ENCODE assay signal across 8 cellular contexts in the genomic region with DNA sequence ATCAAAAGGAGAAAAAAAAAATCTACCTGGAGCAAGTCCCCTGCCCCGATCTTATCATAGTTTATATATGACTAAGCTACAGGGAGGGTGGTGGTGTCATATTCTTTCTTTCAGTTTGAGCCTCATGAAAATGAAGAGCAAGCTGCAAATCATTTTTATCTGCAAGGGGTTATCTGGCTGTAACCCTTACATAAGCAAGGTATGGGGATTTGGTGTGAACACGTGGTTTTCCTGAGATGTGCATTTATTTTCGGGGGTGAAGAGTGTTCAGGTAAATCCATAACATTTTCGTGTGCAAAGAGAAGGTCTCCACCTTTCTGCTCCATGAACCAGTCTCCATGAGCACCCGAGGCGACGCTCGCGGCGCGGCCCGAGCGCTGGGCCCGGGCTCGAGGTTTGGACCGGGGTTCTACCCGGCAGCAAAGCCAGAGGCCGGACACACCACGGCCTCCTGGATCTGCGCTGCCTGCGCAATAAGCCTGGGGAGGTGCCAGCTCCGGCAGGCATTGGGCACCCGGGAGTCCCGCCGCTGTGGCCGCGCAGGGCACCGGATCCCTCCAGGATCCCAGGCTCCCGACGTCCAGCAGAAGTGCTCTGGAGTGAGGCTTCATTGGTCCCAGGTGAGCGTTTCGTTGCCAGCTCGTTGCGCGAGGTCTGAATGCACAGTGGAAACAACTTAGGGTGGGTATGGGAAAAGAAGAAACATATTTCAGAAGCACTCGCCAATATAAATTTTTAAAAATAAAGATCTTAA. TPM values are rescaled to one million over a fixed set of nuclear protein-coding genes. Genes with fewer than 3 reads are reported as not detected.
DNase-seq lines count a peak whose midpoint lies in the region; ATAC-seq lines count a peak whose summit lies in the region.

No MANE protein-coding gene starts in this region.

- H3K4me2 ChIP-seq in skeletal muscle satellite cell (ENCODE audit: low read length) = peak overlapping the region; percentile 79

- H3K4me1 Mint-ChIP-seq in activated CD4-positive, alpha-beta T cell treated with anti-CD3 and anti-CD28 coated beads, Interleukin-2, amount 10 ng/mL, durations not matched to agents 24 days and 14 days = peaks cover 36% of the 10 kb centered on the region
- H3K4me1 Mint-ChIP-seq in IgD-negative memory B cell = peaks cover 19 to 27% (median 20%) of the 10 kb centered on the region in 3 donors
- H3K4me1 Mint-ChIP-seq in immature natural killer cell = peaks cover 15 to 23% of the 10 kb centered on the region in 2 donors

- H3K36me3 ChIP-seq in SJSA1 = no peaks in the 10 kb centered on the region
- H3K36me3 ChIP-seq in skeletal muscle satellite cell (ENCODE audit: insufficient read depth, low read length) = no peaks in the 10 kb centered on the region

- 0 out of 2 replicates have a peak overlapping the region, but pooled peaks have one; percentile 1 for H3K27ac ChIP-seq in SJSA1

- H3K36me3 Mint-ChIP-seq in activated CD4-positive, alpha-beta T cell treated with anti-CD3 and anti-CD28 coated beads, Interleukin-2, amount 10 ng/mL, durations not matched to agents 24 days and 14 days (ENCODE audit: low read depth) = no peaks in the 10 kb centered on the region
- H3K36me3 Mint-ChIP-seq in IgD-negative memory B cell = no peaks in the 10 kb centered on the region
- H3K36me3 Mint-ChIP-seq in immature natural killer cell = no peaks in the 10 kb centered on the region

- peak overlapping the region; percentile 51 for H3K4me3 ChIP-seq in SJSA1
- H3K4me3 ChIP-seq in skeletal muscle satellite cell (ENCODE audit: low read length) = peak overlapping the region; percentile 83

- DNase-seq in activated CD4-positive, alpha-beta T cell treated with anti-CD3 and anti-CD28 coated beads, Interleukin-2, amount 10 ng/mL, durations not matched to agents 24 days and 14 days = peak; percentile 76
- DNase-seq in activated CD4-positive, alpha-beta T cell treated with anti-CD3 and anti-CD28 coated beads, Interleukin-2, amount 50 U/mL, for 4 hours = no peak
- DNase-seq in SJSA1 (ENCODE audit: low read depth in 1 of 2, low spot score in 2 of 2) = peak in 1 of 2 experiments; percentile 83
- DNase-seq in central memory CD4-positive, alpha-beta T cell = peak; percentile 30
- peak in 1 of 3 donors; percentile 37 for DNase-seq in immature natural killer cell

- H3K4me1 ChIP-seq in SJSA1 (replicated peaks) (peaks cover 9% of the 10 kb centered on the region), skeletal muscle satellite cell (ENCODE audit: control insufficient read depth, insufficient read depth, low read length) (peaks cover 11% of the 10 kb centered on the region)

- H3K27me3 Mint-ChIP-seq in activated CD4-positive, alpha-beta T cell treated with anti-CD3 and anti-CD28 coated beads, Interleukin-2, amount 10 ng/mL, durations not matched to agents 24 days and 14 days = peaks cover 5% of the 10 kb centered on the region
- H3K27me3 Mint-ChIP-seq in IgD-negative memory B cell = no peaks in the 10 kb centered on the region
- H3K27me3 Mint-ChIP-seq in immature natural killer cell (ENCODE audit: low read depth in 3 of 3) = peaks cover 20 to 23% (median 20%) of the 10 kb centered on the region in 3 donors

- no peaks in the 10 kb centered on the region for H3K27me3 ChIP-seq in SJSA1 (replicated peaks)
- no peaks in the 10 kb centered on the region for H3K27me3 ChIP-seq in skeletal muscle satellite cell (ENCODE audit: control insufficient read depth, insufficient read depth, low read length)

- H3K9ac ChIP-seq in skeletal muscle satellite cell (ENCODE audit: low read depth, low read length) = peak overlapping the region; percentile 80

- no peaks in the 10 kb centered on the region for H3K9me3 Mint-ChIP-seq in activated CD4-positive, alpha-beta T cell treated with anti-CD3 and anti-CD28 coated beads, Interleukin-2, amount 10 ng/mL, durations not matched to agents 24 days and 14 days
- H3K9me3 Mint-ChIP-seq in IgD-negative memory B cell (peaks cover 0 to 5% (median 0%) of the 10 kb centered on the region in 3 donors), immature natural killer cell (no peaks in the 10 kb centered on the region)

- H3K9me3 ChIP-seq in SJSA1 (replicated peaks) (no peaks in the 10 kb centered on the region), skeletal muscle satellite cell (replicated peaks; ENCODE audit: low read length) (no peaks in the 10 kb centered on the region)

- H3K4me3 Mint-ChIP-seq in activated CD4-positive, alpha-beta T cell treated with anti-CD3 and anti-CD28 coated beads, Interleukin-2, amount 10 ng/mL, durations not matched to agents 24 days and 14 days = peak overlapping the region; percentile 92
- peak overlapping the region; percentile 91 to 97 (median 96) for H3K4me3 Mint-ChIP-seq in IgD-negative memory B cell
- peak overlapping the region; percentile 90 to 96 (median 92) for H3K4me3 Mint-ChIP-seq in immature natural killer cell

- H3K27ac Mint-ChIP-seq in activated CD4-positive, alpha-beta T cell treated with anti-CD3 and anti-CD28 coated beads, Interleukin-2, amount 10 ng/mL, durations not matched to agents 24 days and 14 days = peak overlapping the region; percentile 96
- H3K27ac Mint-ChIP-seq in IgD-negative memory B cell = peak overlapping the region; percentile 99 to 100 (median 99)
- peak overlapping the region; percentile 96 to 99 (median 97) for H3K27ac Mint-ChIP-seq in immature natural killer cell

- intact Hi-C loops in activated CD4-positive, alpha-beta T cell treated with anti-CD3 and anti-CD28 coated beads, Interleukin-2, amount 10 ng/mL, durations not matched to agents 24 days and 14 days (cut with micrococcal nuclease) = loop anchor here (1.0 to 10.0 kb wide), 8 partner anchors 15 to 1065 kb away; no protein-coding TSS in a partner anchor

- ATAC-seq in GM21825 (IDR thresholded peaks at IDR 0.05; ENCODE audit: unreplicated experiment) = peak; percentile 38

RNA-seq across cellular contexts. Expression of gene GPD2, which starts 36.1 kb away (rescaled TPM):
- 18.0 and 19.7 TPM in 2 replicates for total RNA-seq in activated CD4-positive, alpha-beta T cell treated with anti-CD3 and anti-CD28 coated beads, Interleukin-2, amount 10 ng/mL, durations not matched to agents 24 days and 14 days
- polyA plus RNA-seq in IgD-negative memory B cell (6.5 TPM), immature natural killer cell (10 to 100 TPM in 1 of 3 donors, 1 to 10 TPM in 2; 5.6 to 13.3 (median 6.5) TPM)
- 218 and 343 TPM in 2 replicates for total RNA-seq in SJSA1 (2014; rRNA removed; shearing (Covaris generic))
- 78.9 and 128 TPM in 2 replicates for total RNA-seq in skeletal muscle satellite cell (2012; rRNA removed)

Comparison
In these comparisons a context has a peak if more than half of its experiments do, and no peak if none do; other contexts are left out.
1. DNase-seq: peak in activated CD4-positive, alpha-beta T cell treated with anti-CD3 and anti-CD28 coated beads, Interleukin-2, amount 10 ng/mL, durations not matched to agents 24 days and 14 days (single experiment) and central memory CD4-positive, alpha-beta T cell (single experiment); none in activated CD4-positive, alpha-beta T cell treated with anti-CD3 and anti-CD28 coated beads, Interleukin-2, amount 50 U/mL, for 4 hours (0 of 2).
2. RNA of gene GPD2, which starts 36.1 kb away (total RNA-seq): 218 to 343 TPM in SJSA1; 18.0 to 19.7 TPM in activated CD4-positive, alpha-beta T cell treated with anti-CD3 and anti-CD28 coated beads, Interleukin-2, amount 10 ng/mL, durations not matched to agents 24 days and 14 days; every median in the first group is over 10 times any median in the second.
3. Peak in every context shown above with its lines, with median percentiles within 50 percentile points of each other: H3K27ac Mint-ChIP-seq and H3K4me3 Mint-ChIP-seq.